11 cellular contexts compared by ENCODE assay signal in genomic region chr17:81953451-81953850, GRCh38. TPM values are rescaled to one million over a fixed set of nuclear protein-coding genes. Genes with fewer than 3 reads are reported as not detected.
A peak's percentile ranks its signal among the peaks of the same experiment; 100 is the strongest.
DNase-seq lines count a peak whose midpoint lies in the region; ATAC-seq, FAIRE-seq and TF ChIP-seq lines count a peak whose summit lies in the region.
"Not testable (repeated sequence)": the region's sequence is repeated elsewhere in the genome, so short reads cannot be mapped to it uniquely, and the experiment has no call there.
"Had no signal": no experiment of that assay in that cellular context is flagged by ENCODE, and none has a peak within 500 bp of the region (broad histone marks: within the 10 kb centered on the region; RNA-seq: fewer than 3 reads in every experiment).

No MANE protein-coding gene starts in this region.

- not testable (repeated sequence) for H3K9me2 ChIP-seq in Loucy (replicated peaks; ENCODE audit: low read depth, low read length)

- not testable (repeated sequence) for H3K4me1 ChIP-seq in Loucy (ENCODE audit: insufficient read depth, low read length, poor library complexity, severe bottlenecking); GM12878 (ENCODE audit: control insufficient read depth, insufficient read depth, low read length); trophoblast cell (ENCODE audit: control insufficient read depth in 1 of 2, insufficient read depth in 2 of 2, low read length in 2 of 2)

- not testable (repeated sequence) for BruUV-seq in GM12878 (replicated peaks; lab: Mats Ljungman, UMichigan)

- TF ChIP-seq CTCF in GM12864 (IDR thresholded peaks at IDR 0.05; ENCODE audit: low read depth, low read length, missing control alignments): peak; percentile 9
- TF ChIP-seq CTCF in Loucy (conservative IDR thresholded peaks at IDR 0.05; ENCODE audit: low read length): peak; percentile 16; the same call in 1 of the 2 replicates
- TF ChIP-seq CTCF in GM12878 (IDR thresholded peaks at IDR 0.05 in 2 of 3, conservative IDR thresholded peaks at IDR 0.05 in 1 of 3; ENCODE audit: control insufficient read depth in 2 of 3, extremely low read depth in 1 of 3, insufficient read depth in 1 of 3, low read depth in 3 of 3, low read length in 3 of 3); glutamatergic neuron (IDR thresholded peaks at IDR 0.05; ENCODE audit: partially characterized antibody, unreplicated experiment): not testable (repeated sequence)

- TF ChIP-seq POLR2A in GM12878 (IDR thresholded peaks at IDR 0.05; ENCODE audit: low read depth, low read length): not testable (repeated sequence)

- in situ Hi-C loops in GM12878 (cut with MboI): not testable (repeated sequence)

- H3K23ac ChIP-seq in trophoblast cell (ENCODE audit: low read length): not testable (repeated sequence)

- H2BK120ac ChIP-seq in trophoblast cell (ENCODE audit: insufficient read depth, low read length, poor library complexity): not testable (repeated sequence)

- not testable (repeated sequence) for H3K27me3 ChIP-seq in Loucy (ENCODE audit: insufficient read depth, low read length, poor library complexity, severe bottlenecking); GM12878 (replicated peaks in 1 of 2; ENCODE audit: control insufficient read depth in 2 of 2, insufficient read depth in 2 of 2, low read length in 1 of 2); trophoblast cell (ENCODE audit: insufficient read depth, low read length)

- not testable (repeated sequence) for H2BK5ac ChIP-seq in trophoblast cell (ENCODE audit: low read depth, low read length, poor library complexity)

- not testable (repeated sequence) for H2AFZ ChIP-seq in Loucy (ENCODE audit: low read length); GM12878 (ENCODE audit: control insufficient read depth, low read depth, low read length); trophoblast cell (ENCODE audit: insufficient read depth, low read length, poor library complexity)

- H3K18ac ChIP-seq in trophoblast cell (ENCODE audit: low read length): not testable (repeated sequence)

- H3F3A ChIP-seq in Loucy (ENCODE audit: low read depth): not testable (repeated sequence)

- not testable (repeated sequence) for H2BK12ac ChIP-seq in trophoblast cell (ENCODE audit: low read length)

- H3K27ac Mint-ChIP-seq in glutamatergic neuron (ENCODE audit: unreplicated experiment): peak overlapping the region; percentile 38

- not testable (repeated sequence) for H2AK5ac ChIP-seq in trophoblast cell (ENCODE audit: low read length)

- not testable (repeated sequence) for H3K4me2 ChIP-seq in Loucy (ENCODE audit: low read depth, low read length, poor library complexity, severe bottlenecking); GM12878 (ENCODE audit: control insufficient read depth, insufficient read depth); trophoblast cell (ENCODE audit: low read length)

- FAIRE-seq in GM12878 (lab: Jason Lieb, UNC): not testable (repeated sequence)

- SMC1A ChIA-PET in GM12878 (lab: Charles Lee; ENCODE audit: uncharacterized antibody, unreplicated experiment): interaction anchor here (0.6 to 0.8 kb wide), 2 partner anchors 19 to 224 kb away, joined by 3 read pairs; no protein-coding TSS in a partner anchor

- H3K27me3 Mint-ChIP-seq in glutamatergic neuron (ENCODE audit: unreplicated experiment): not testable (repeated sequence)

- H3K4me3 Mint-ChIP-seq in glutamatergic neuron (ENCODE audit: unreplicated experiment): not testable (repeated sequence)

- CTCF ChIA-PET in GM12878 (lab: Yijun Ruan, JAX): interaction anchor here (0.8 to 2.0 kb wide), 3 partner anchors 68 to 138 kb away, joined by 3 to 11 read pairs (median 3); partner anchors contain the start of gene CENPX

- not testable (repeated sequence) for H4K8ac ChIP-seq in trophoblast cell (ENCODE audit: low read depth, low read length)

- WGBS in GM12878 (ENCODE audit: insufficient coverage, insufficient replicate concordance, low lambda C conversion rate, missing lambda C conversion rate): 29% methylated on average over 4 of the region's 4 CpGs
- no CpG with 5 or more reads among the region's 4 CpGs for WGBS in trophoblast cell (ENCODE audit: extremely low coverage, insufficient coverage, insufficient read length)

- not testable (repeated sequence) for H3K14ac ChIP-seq in trophoblast cell (ENCODE audit: low read length)

- H3K9ac ChIP-seq in Loucy (ENCODE audit: low read depth, low read length, poor library complexity, severe bottlenecking); GM12878 (ENCODE audit: control insufficient read depth, insufficient read depth, low read length); trophoblast cell (ENCODE audit: low read length): not testable (repeated sequence)

- H3K9me3 Mint-ChIP-seq in glutamatergic neuron (ENCODE audit: unreplicated experiment): peaks cover 11% of the 10 kb centered on the region

- not testable (repeated sequence) for H3K4ac ChIP-seq in trophoblast cell (ENCODE audit: low read depth, low read length)

- H3K79me2 ChIP-seq in Loucy (ENCODE audit: insufficient read depth, low read length); GM12878 (ENCODE audit: control insufficient read depth, insufficient read depth, low read length); trophoblast cell (ENCODE audit: control insufficient read depth, insufficient read depth, low read length, poor library complexity): not testable (repeated sequence)

- not testable (repeated sequence) for H4K20me1 ChIP-seq in Loucy (ENCODE audit: insufficient read depth, low read length, poor library complexity, severe bottlenecking); GM12878 (ENCODE audit: control insufficient read depth, insufficient read depth)

- H3K4me3 ChIP-seq in GM12864 (ENCODE audit: low read depth, low read length); Loucy (ENCODE audit: low read length, poor library complexity, severe bottlenecking); GM12878; trophoblast cell (ENCODE audit: low read depth, low read length): not testable (repeated sequence)

- not testable (repeated sequence) for TF ChIP-seq EP300 in GM12878 (IDR thresholded peaks at IDR 0.05; ENCODE audit: borderline replicate concordance in 1 of 2, control insufficient read depth in 1 of 2, low read depth in 2 of 2, low read length in 2 of 2)

- DNase-seq in GM12864 (ENCODE audit: low read depth); GM12878 (ENCODE audit: low read depth, low spot score); glutamatergic neuron: not testable (repeated sequence)
- DNase-seq in RPMI8226 (peak; percentile 47), trophoblast cell (peak; percentile 81 to 90)

- H3K27ac ChIP-seq in GM12878 (ENCODE audit: control insufficient read depth, insufficient read depth); trophoblast cell (ENCODE audit: low read depth, low read length): not testable (repeated sequence)

- H3K36me3 Mint-ChIP-seq in glutamatergic neuron (ENCODE audit: unreplicated experiment): not testable (repeated sequence)

- H4K91ac ChIP-seq in trophoblast cell (ENCODE audit: low read depth, low read length): not testable (repeated sequence)

- POLR2A ChIA-PET in GM12878 (lab: Charles Lee): interaction anchor here (0.6 to 0.7 kb wide), 2 partner anchors 245 to 679 kb away, joined by 3 to 6 read pairs; no protein-coding TSS in a partner anchor

- not testable (repeated sequence) for H3K9me3 ChIP-seq in Loucy (ENCODE audit: insufficient read depth, low read depth, low read length); GM12878 (replicated peaks; ENCODE audit: control insufficient read depth, insufficient read depth, low read length); trophoblast cell (ENCODE audit: insufficient read depth, low read depth, low read length)

- peaks cover 13% of the 10 kb centered on the region for H3K4me1 Mint-ChIP-seq in glutamatergic neuron (ENCODE audit: low read depth, unreplicated experiment)

- H3K79me1 ChIP-seq in trophoblast cell (ENCODE audit: low read length): not testable (repeated sequence)

- H3K36me3 ChIP-seq in Loucy (ENCODE audit: insufficient read depth, low read length); GM12878 (ENCODE audit: control insufficient read depth in 2 of 2, insufficient read depth in 2 of 2, low read length in 1 of 2); trophoblast cell (ENCODE audit: control insufficient read depth in 1 of 2, insufficient read depth in 2 of 2, low read length in 2 of 2): not testable (repeated sequence)

- peak; percentile 30; the same call in 1 of the 3 replicates for ATAC-seq in GM12878

- TF ChIP-seq RAD21 in GM12878 (IDR thresholded peaks at IDR 0.05; ENCODE audit: insufficient read depth, low read depth, low read length): not testable (repeated sequence)

- RAD21 ChIA-PET in GM12878 (lab: Charles Lee; ENCODE audit: unreplicated experiment): interaction anchor here (1.2 kb wide), 1 partner anchor 67 kb away, joined by 8 read pairs; no protein-coding TSS in a partner anchor

- H4K12ac ChIP-seq in trophoblast cell (ENCODE audit: low read depth, low read length): not testable (repeated sequence)

- intact Hi-C loops in GM12878 (cut with micrococcal nuclease; ENCODE audit: unreplicated experiment): not testable (repeated sequence)

RNA-seq across cellular contexts. Expression of gene MYADML2, which starts 6.4 kb away (rescaled TPM):
- 0.19 TPM in 1 of 2 replicates, not detected in the other for total RNA-seq in GM12878 (2013; cell fraction: nucleolus; rRNA removed)
- total RNA-seq in GM12878 (2014; rRNA removed) (not detected in 2 replicates), GM12878 (2014; rRNA removed; fragmentation: Illumina TruSeq; extraction: Trizol) (not detected in 2 replicates), GM12878 (2021) (not detected in 2 replicates), glutamatergic neuron (ENCODE audit: unreplicated experiment) (0.69 TPM)
- not detected for polyA plus RNA-seq in GM12878 (2011; ENCODE audit: low read depth)
- polyA plus RNA-seq in GM12878 (2011; rRNA removed) (not detected in 2 replicates), GM12878 (2014; fragmentation: Illumina TruSeq; extraction: Trizol) (not detected in 2 replicates), GM12878 (2014; fragmentation: Nextera tagmentation; extraction: Ambion mirVana) (not detected), GM12878 (2014; rRNA removed) (not detected in 2 replicates), GM12878 (2016; fragmentation: Nextera tagmentation; extraction: Ambion mirVana) (not detected)
- not detected in 2 replicates for polyA plus RNA-seq in GM12878 (2011; cell fraction: cytosol; rRNA removed)
- polyA plus RNA-seq in GM12878 (2011; cell fraction: nucleus; rRNA removed): not detected in 2 replicates
- polyA plus RNA-seq in GM12878 (2012): 0.04 and 0.05 TPM in 2 replicates
- polyA minus RNA-seq in GM12878 (2011; rRNA and poly(A)+ RNA removed): not detected in 2 replicates
- not detected in 2 replicates for polyA minus RNA-seq in GM12878 (2011; cell fraction: cytosol; rRNA and poly(A)+ RNA removed)
- not detected in 2 replicates for polyA minus RNA-seq in GM12878 (2011; cell fraction: nucleus; rRNA and poly(A)+ RNA removed)
- 0.01 TPM in 1 of 2 replicates, not detected in the other for polyA plus RNA-seq in trophoblast cell (2013)
- total RNA-seq: CD8-positive, alpha-beta T cell; HT1080; M059J; RPMI7951 had no signal
- polyA plus RNA-seq: AG04450 had no signal

RNA-seq across cellular contexts. Expression of gene NOTUM, which starts 7.5 kb away (rescaled TPM):
- not detected in 2 replicates for total RNA-seq in GM12878 (2013; cell fraction: nucleolus; rRNA removed)
- total RNA-seq in GM12878 (2014; rRNA removed) (not detected in 2 replicates), GM12878 (2014; rRNA removed; fragmentation: Illumina TruSeq; extraction: Trizol) (not detected in 2 replicates), GM12878 (2021) (0.13 and 0.19 TPM in 2 replicates), glutamatergic neuron (ENCODE audit: unreplicated experiment) (39.8 TPM)
- polyA plus RNA-seq in GM12878 (2011; ENCODE audit: low read depth): not detected
- polyA plus RNA-seq in GM12878 (2011; rRNA removed) (not detected in 2 replicates), GM12878 (2014; fragmentation: Illumina TruSeq; extraction: Trizol) (not detected in 2 replicates), GM12878 (2014; fragmentation: Nextera tagmentation; extraction: Ambion mirVana) (not detected), GM12878 (2014; rRNA removed) (0.04 TPM in 1 of 2 replicates, not detected in the other), GM12878 (2016; fragmentation: Nextera tagmentation; extraction: Ambion mirVana) (not detected)
- polyA plus RNA-seq in GM12878 (2011; cell fraction: cytosol; rRNA removed): 0.05 TPM in 1 of 2 replicates, not detected in the other
- polyA plus RNA-seq in GM12878 (2011; cell fraction: nucleus; rRNA removed): 0.06 and 0.09 TPM in 2 replicates
- 0.04 and 0.14 TPM in 2 replicates for polyA plus RNA-seq in GM12878 (2012)
- polyA minus RNA-seq in GM12878 (2011; rRNA and poly(A)+ RNA removed): not detected in 2 replicates
- polyA minus RNA-seq in GM12878 (2011; cell fraction: cytosol; rRNA and poly(A)+ RNA removed): not detected in 2 replicates
- not detected in 2 replicates for polyA minus RNA-seq in GM12878 (2011; cell fraction: nucleus; rRNA and poly(A)+ RNA removed)
- 8.7 and 9.0 TPM in 2 replicates for polyA plus RNA-seq in trophoblast cell (2013)
- total RNA-seq: CD8-positive, alpha-beta T cell; HT1080 had no signal
- polyA plus RNA-seq: AG04450 had no signal

RNA-seq across cellular contexts. Expression of gene PYCR1, which starts 16.4 kb away (rescaled TPM):
- total RNA-seq in GM12878 (2013; cell fraction: nucleolus; rRNA removed): 12.5 and 13.6 TPM in 2 replicates
- 75.7 and 88.1 TPM in 2 replicates for total RNA-seq in GM12878 (2014; rRNA removed)
- 37.8 and 40.3 TPM in 2 replicates for total RNA-seq in GM12878 (2014; rRNA removed; fragmentation: Illumina TruSeq; extraction: Trizol)
- 105 TPM in 2 replicates for total RNA-seq in GM12878 (2021)
- polyA plus RNA-seq in GM12878 (2011; ENCODE audit: low read depth): 19.6 TPM
- 23.4 and 49.3 TPM in 2 replicates for polyA plus RNA-seq in GM12878 (2011; rRNA removed)
- 67.6 and 105 TPM in 2 replicates for polyA plus RNA-seq in GM12878 (2011; cell fraction: cytosol; rRNA removed)
- polyA plus RNA-seq in GM12878 (2011; cell fraction: nucleus; rRNA removed): 67.8 and 71.5 TPM in 2 replicates
- 55.9 and 82.4 TPM in 2 replicates for polyA plus RNA-seq in GM12878 (2012)
- 18.7 and 43.8 TPM in 2 replicates for polyA plus RNA-seq in GM12878 (2014; fragmentation: Illumina TruSeq; extraction: Trizol)
- polyA plus RNA-seq in GM12878 (2014; fragmentation: Nextera tagmentation; extraction: Ambion mirVana): 1 to 10 TPM; 2.7 to 5.2 TPM
- 107 and 124 TPM in 2 replicates for polyA plus RNA-seq in GM12878 (2014; rRNA removed)
- 100 to 1,000 TPM; 104 to 119 TPM for polyA plus RNA-seq in GM12878 (2016; fragmentation: Nextera tagmentation; extraction: Ambion mirVana)
- polyA minus RNA-seq in GM12878 (2011; rRNA and poly(A)+ RNA removed): 35.3 and 70.7 TPM in 2 replicates
- 24.8 and 24.9 TPM in 2 replicates for polyA minus RNA-seq in GM12878 (2011; cell fraction: cytosol; rRNA and poly(A)+ RNA removed)
- 10.5 and 11.3 TPM in 2 replicates for polyA minus RNA-seq in GM12878 (2011; cell fraction: nucleus; rRNA and poly(A)+ RNA removed)
- total RNA-seq in glutamatergic neuron (ENCODE audit: unreplicated experiment): 68.1 TPM
- 37.2 and 37.6 TPM in 2 replicates for polyA plus RNA-seq in trophoblast cell (2013)

RNA-seq across cellular contexts. Expression of gene ASPSCR1, which starts 24.0 kb away (rescaled TPM):
- total RNA-seq in GM12878 (2013; cell fraction: nucleolus; rRNA removed): 52.1 and 55.2 TPM in 2 replicates
- total RNA-seq in GM12878 (2014; rRNA removed): 34.9 and 43.8 TPM in 2 replicates
- total RNA-seq in GM12878 (2014; rRNA removed; fragmentation: Illumina TruSeq; extraction: Trizol): 14.2 and 19.0 TPM in 2 replicates
- total RNA-seq in GM12878 (2021): 42.4 and 43.3 TPM in 2 replicates
- polyA plus RNA-seq in GM12878 (2011; ENCODE audit: low read depth): 8.2 TPM
- polyA plus RNA-seq in GM12878 (2011; rRNA removed): 4.1 and 10.3 TPM in 2 replicates
- 19.8 and 36.7 TPM in 2 replicates for polyA plus RNA-seq in GM12878 (2011; cell fraction: cytosol; rRNA removed)
- 75.2 and 97.9 TPM in 2 replicates for polyA plus RNA-seq in GM12878 (2011; cell fraction: nucleus; rRNA removed)
- polyA plus RNA-seq in GM12878 (2012): 19.6 and 27.9 TPM in 2 replicates
- polyA plus RNA-seq in GM12878 (2014; fragmentation: Illumina TruSeq; extraction: Trizol): 1.7 and 10.9 TPM in 2 replicates
- polyA plus RNA-seq in GM12878 (2014; fragmentation: Nextera tagmentation; extraction: Ambion mirVana): 1 to 10 TPM; 1.5 to 7.2 TPM
- polyA plus RNA-seq in GM12878 (2014; rRNA removed): 48.4 and 58.7 TPM in 2 replicates
- polyA plus RNA-seq in GM12878 (2016; fragmentation: Nextera tagmentation; extraction: Ambion mirVana): 10 to 100 TPM; 31.9 to 41.9 TPM
- polyA minus RNA-seq in GM12878 (2011; rRNA and poly(A)+ RNA removed): 5.9 and 17.9 TPM in 2 replicates
- polyA minus RNA-seq in GM12878 (2011; cell fraction: cytosol; rRNA and poly(A)+ RNA removed): 8.3 and 13.8 TPM in 2 replicates
- 26.1 and 47.5 TPM in 2 replicates for polyA minus RNA-seq in GM12878 (2011; cell fraction: nucleus; rRNA and poly(A)+ RNA removed)
- total RNA-seq in glutamatergic neuron (ENCODE audit: unreplicated experiment): 51.7 TPM
- polyA plus RNA-seq in trophoblast cell (2013): 12.8 and 13.1 TPM in 2 replicates

RNA-seq across cellular contexts. Expression of gene MAFG, which starts 25.9 kb away (rescaled TPM):
- total RNA-seq in GM12878 (2013; cell fraction: nucleolus; rRNA removed): 15.6 and 17.5 TPM in 2 replicates
- total RNA-seq in GM12878 (2014; rRNA removed): 8.7 and 8.9 TPM in 2 replicates
- 6.3 and 6.4 TPM in 2 replicates for total RNA-seq in GM12878 (2014; rRNA removed; fragmentation: Illumina TruSeq; extraction: Trizol)
- total RNA-seq in GM12878 (2021): 18.1 and 20.1 TPM in 2 replicates
- polyA plus RNA-seq in GM12878 (2011; ENCODE audit: low read depth): 6.4 TPM
- polyA plus RNA-seq in GM12878 (2011; rRNA removed): 6.5 and 9.8 TPM in 2 replicates
- 14.8 and 16.6 TPM in 2 replicates for polyA plus RNA-seq in GM12878 (2011; cell fraction: cytosol; rRNA removed)
- polyA plus RNA-seq in GM12878 (2011; cell fraction: nucleus; rRNA removed): 76.6 and 84.7 TPM in 2 replicates
- 13.3 and 15.1 TPM in 2 replicates for polyA plus RNA-seq in GM12878 (2012)
- 7.8 and 9.5 TPM in 2 replicates for polyA plus RNA-seq in GM12878 (2014; fragmentation: Illumina TruSeq; extraction: Trizol)
- polyA plus RNA-seq in GM12878 (2014; fragmentation: Nextera tagmentation; extraction: Ambion mirVana): 1 to 10 TPM in 1 of 2 experiments, under 1 TPM in 1; 0.48 to 1.3 TPM
- polyA plus RNA-seq in GM12878 (2014; rRNA removed): 13.5 and 14.7 TPM in 2 replicates
- polyA plus RNA-seq in GM12878 (2016; fragmentation: Nextera tagmentation; extraction: Ambion mirVana): 1 to 10 TPM; 2.7 TPM
- 6.4 and 8.6 TPM in 2 replicates for polyA minus RNA-seq in GM12878 (2011; rRNA and poly(A)+ RNA removed)
- polyA minus RNA-seq in GM12878 (2011; cell fraction: cytosol; rRNA and poly(A)+ RNA removed): 2.8 and 3.4 TPM in 2 replicates
- 5.6 and 7.9 TPM in 2 replicates for polyA minus RNA-seq in GM12878 (2011; cell fraction: nucleus; rRNA and poly(A)+ RNA removed)
- 30.6 TPM for total RNA-seq in glutamatergic neuron (ENCODE audit: unreplicated experiment)
- polyA plus RNA-seq in trophoblast cell (2013): 32.1 and 36.5 TPM in 2 replicates

Comparison
In these comparisons a context has a peak if more than half of its experiments do, and no peak if none do; other contexts are left out.
1. RNA of gene NOTUM, which starts 7.5 kb away (total RNA-seq): 39.8 TPM in glutamatergic neuron (single experiment); 0.13 to 0.19 TPM in GM12878; every median in the first group is over 10 times any median in the second.